Comparison of ENCODE assay signal across 22 cellular contexts in genomic region chr17:82740906-82741759, GRCh38. TPM values are rescaled to one million over a fixed set of nuclear protein-coding genes. Genes with fewer than 3 reads are reported as not detected.
DNase-seq lines count a peak whose midpoint lies in the region; ATAC-seq and TF ChIP-seq lines count a peak whose summit lies in the region.
"Had no signal": no experiment of that assay in that cellular context is flagged by ENCODE, and none has a peak within 500 bp of the region (broad histone marks: within the 10 kb centered on the region; RNA-seq: fewer than 3 reads in every experiment).

No MANE protein-coding gene starts in this region.

- no peak overlapping the region for H2AK5ac ChIP-seq in trophoblast cell (ENCODE audit: low read length)

- TF ChIP-seq POLR2A in erythroblast (IDR thresholded peaks at IDR 0.05; ENCODE audit: low read length) (no peak), ovary (IDR thresholded peaks at IDR 0.05) (no peak)

- no peaks in the 10 kb centered on the region for H3K79me2 ChIP-seq in trophoblast cell (ENCODE audit: control insufficient read depth, insufficient read depth, low read length, poor library complexity)

- no peak overlapping the region for H2AFZ ChIP-seq in trophoblast cell (ENCODE audit: insufficient read depth, low read length, poor library complexity)

- H4K12ac ChIP-seq in trophoblast cell (ENCODE audit: low read depth, low read length): no peak overlapping the region

- TF ChIP-seq EP300 in Ishikawa (IDR thresholded peaks at IDR 0.05; ENCODE audit: borderline replicate concordance) (no peak), ovary (IDR thresholded peaks at IDR 0.05) (no peak)

- peaks cover 0 to 6% of the 10 kb centered on the region in 2 donors for H3K9me3 Mint-ChIP-seq in effector memory CD8-positive, alpha-beta T cell
- H3K9me3 Mint-ChIP-seq: immature natural killer cell had no signal

- H3K79me1 ChIP-seq in trophoblast cell (ENCODE audit: low read length): no peaks in the 10 kb centered on the region

- TF ChIP-seq RAD21 in Ishikawa (IDR thresholded peaks at IDR 0.05; ENCODE audit: low read depth): no peak

- no peak overlapping the region for H3K14ac ChIP-seq in trophoblast cell (ENCODE audit: low read length)

- H2BK12ac ChIP-seq in trophoblast cell (ENCODE audit: low read length): no peak overlapping the region

- no peaks in the 10 kb centered on the region for H3K27me3 Mint-ChIP-seq in effector memory CD8-positive, alpha-beta T cell

- peak; percentile 65; the same call in 2 of the 3 replicates for ATAC-seq in RWPE2 (ENCODE audit: low read depth)
- ATAC-seq in effector memory CD8-positive, alpha-beta T cell (replicated peaks): no peak
- ATAC-seq: activated CD8-positive, alpha-beta T cell treated with anti-CD3 and anti-CD28 coated beads, Interleukin-2, amount 10 ng/mL, durations not matched to agents 7 days and 5 days; left ventricle myocardium superior; mucosa of descending colon had no signal

- H3K18ac ChIP-seq in trophoblast cell (ENCODE audit: low read length): no peak overlapping the region

- H2BK120ac ChIP-seq in trophoblast cell (ENCODE audit: insufficient read depth, low read length, poor library complexity): no peak overlapping the region

- H3K36me3 Mint-ChIP-seq in effector memory CD8-positive, alpha-beta T cell (ENCODE audit: insufficient read depth): peaks cover 5% of the 10 kb centered on the region

- no peak overlapping the region for H3K9ac ChIP-seq in trophoblast cell (ENCODE audit: low read length)

- H3K4me1 ChIP-seq in RWPE2 (ENCODE audit: insufficient read depth, poor library complexity, severe bottlenecking) (no peaks in the 10 kb centered on the region), trophoblast cell (ENCODE audit: control insufficient read depth in 1 of 2, insufficient read depth in 2 of 2, low read length in 2 of 2) (no peaks in the 10 kb centered on the region), ovary (ENCODE audit: insufficient read depth) (peaks cover 6% of the 10 kb centered on the region)

- no peak overlapping the region for H3K27ac ChIP-seq in RWPE2 (ENCODE audit: poor library complexity, severe bottlenecking)
- H3K27ac ChIP-seq in trophoblast cell (ENCODE audit: low read depth, low read length): peak overlapping the region; percentile 11
- H3K27ac ChIP-seq in ovary: no peak overlapping the region
- H3K27ac ChIP-seq: adrenal gland, coronary artery, HL-60, suprapubic skin had no signal

- H3K4ac ChIP-seq in trophoblast cell (ENCODE audit: low read depth, low read length): no peak overlapping the region

- H3K9me3 ChIP-seq in RWPE2 (ENCODE audit: severe bottlenecking): peaks cover 4% of the 10 kb centered on the region
- H3K9me3 ChIP-seq in trophoblast cell (ENCODE audit: insufficient read depth, low read depth, low read length): peaks cover 10% of the 10 kb centered on the region
- H3K9me3 ChIP-seq in ovary: peaks cover 0 to 8% of the 10 kb centered on the region in 2 donors
- H3K9me3 ChIP-seq: suprapubic skin had no signal

- no peak for TF ChIP-seq CTCF in RWPE2 (IDR thresholded peaks at IDR 0.05; ENCODE audit: poor library complexity, severe bottlenecking)
- TF ChIP-seq CTCF in ovary (IDR thresholded peaks at IDR 0.05): no peak

- H2BK5ac ChIP-seq in trophoblast cell (ENCODE audit: low read depth, low read length, poor library complexity): no peak overlapping the region

- no peak overlapping the region for H3K27ac Mint-ChIP-seq in effector memory CD8-positive, alpha-beta T cell
- H3K27ac Mint-ChIP-seq: activated CD8-positive, alpha-beta T cell treated with anti-CD3 and anti-CD28 coated beads, Interleukin-2, amount 10 ng/mL, durations not matched to agents 7 days and 5 days; immature natural killer cell had no signal

- H3K4me1 Mint-ChIP-seq in effector memory CD8-positive, alpha-beta T cell (ENCODE audit: low read depth in 2 of 2): peaks cover 2 to 3% of the 10 kb centered on the region in 2 donors

- no peak overlapping the region for H3K4me2 ChIP-seq in trophoblast cell (ENCODE audit: low read length)

- H3K36me3 ChIP-seq in RWPE2 (ENCODE audit: low read depth) (peaks cover 36% of the 10 kb centered on the region), trophoblast cell (ENCODE audit: control insufficient read depth in 1 of 2, insufficient read depth in 2 of 2, low read length in 2 of 2) (peaks cover 6 to 9% of the 10 kb centered on the region in 2 experiments), ovary (no peaks in the 10 kb centered on the region)

- H3K4me3 ChIP-seq in RWPE2 (ENCODE audit: severe bottlenecking) (no peak overlapping the region), trophoblast cell (ENCODE audit: low read depth, low read length) (no peak overlapping the region), ovary (no peak overlapping the region)
- H3K4me3 ChIP-seq: adrenal gland, coronary artery, mucosa of descending colon, suprapubic skin had no signal

- DNase-seq in RWPE2 (ENCODE audit: low spot score) (no peak), erythroblast (lab: John Stamatoyannopoulos, UW) (peak; percentile 77 to 84), trophoblast cell (peak; percentile 82 to 91), ovary (no peak)
- DNase-seq in activated T-cell treated with anti-CD3 and anti-CD28 coated beads, Interleukin-2, amount 50 U/mL, for 48 hours: no peak
- no peak for DNase-seq in effector memory CD8-positive, alpha-beta T cell
- DNase-seq: activated CD4-positive, CD25-positive, alpha-beta regulatory T cell treated with anti-CD3 and anti-CD28 coated beads, Interleukin-2, amount 50 U/mL, for 72 hours; activated CD8-positive, alpha-beta T cell treated with anti-CD3 and anti-CD28 coated beads, Interleukin-2, amount 10 ng/mL, durations not matched to agents 7 days and 5 days; activated gamma-delta T cell treated with Interleukin-2 at 50 U/mL for 16 hours; foreskin melanocyte; GOT3; immature natural killer cell; left ventricle myocardium superior; NCI-H526 treated with DMSO at 0.1 percent for 48 hours; SIG-M5 had no signal

- no peak overlapping the region for H3K4me3 Mint-ChIP-seq in effector memory CD8-positive, alpha-beta T cell
- H3K4me3 Mint-ChIP-seq: activated CD8-positive, alpha-beta T cell treated with anti-CD3 and anti-CD28 coated beads, Interleukin-2, amount 10 ng/mL, durations not matched to agents 7 days and 5 days; immature natural killer cell had no signal

- no peak overlapping the region for H4K91ac ChIP-seq in trophoblast cell (ENCODE audit: low read depth, low read length)

- intact Hi-C loops in ovary (cut with DNase I): no loop called here

- H4K8ac ChIP-seq in trophoblast cell (ENCODE audit: low read depth, low read length): no peak overlapping the region

- H3K27me3 ChIP-seq in RWPE2 (ENCODE audit: insufficient read depth, poor library complexity, severe bottlenecking) (no peaks in the 10 kb centered on the region), trophoblast cell (ENCODE audit: insufficient read depth, low read length) (no peaks in the 10 kb centered on the region), ovary (no peaks in the 10 kb centered on the region)
- H3K27me3 ChIP-seq: adrenal gland, suprapubic skin had no signal

- no peak overlapping the region for H3K23ac ChIP-seq in trophoblast cell (ENCODE audit: low read length)

- no CpG with 5 or more reads among the region's 10 CpGs for WGBS in trophoblast cell (ENCODE audit: extremely low coverage, insufficient coverage, insufficient read length)
- 95 to 98% (median 97%) methylated on average over 10 of the region's 10 CpGs for WGBS in ovary, 3 donors

TF ChIP-seq in Ishikawa, 13 proteins besides CTCF, POLR2A, EP300 and RAD21:
- TF ChIP-seq TAF1 (IDR thresholded peaks at IDR 0.05; ENCODE audit: low read depth) (no peak), USF1 (IDR thresholded peaks at IDR 0.05) (0 out of 2 replicates have a peak, but pooled peaks have one; percentile 23)

RNA-seq across cellular contexts. Expression of gene FN3K, which starts 5.7 kb away (rescaled TPM):
- polyA plus RNA-seq in trophoblast cell (2013): 7.2 and 7.5 TPM in 2 replicates
- 100 to 1,000 TPM in 1 of 7 donors, 10 to 100 TPM in 6; 14.5 to 106 (median 44.6) TPM for total RNA-seq in ovary
- polyA plus RNA-seq in ovary: 10 to 100 TPM; 12.0 to 22.0 TPM
- total RNA-seq: Daoy had no signal

RNA-seq across cellular contexts. Expression of gene TBCD, which starts 10.7 kb away (rescaled TPM):
- 29.8 and 31.3 TPM in 2 replicates for polyA plus RNA-seq in trophoblast cell (2013)
- 10 to 100 TPM; 44.4 to 88.3 (median 71.4) TPM for total RNA-seq in ovary
- polyA plus RNA-seq in ovary: 10 to 100 TPM; 29.2 to 55.9 TPM

RNA-seq across cellular contexts. Expression of gene FN3KRP, which starts 24.6 kb away (rescaled TPM):
- polyA plus RNA-seq in trophoblast cell (2013): 19.3 and 19.5 TPM in 2 replicates
- total RNA-seq in ovary: 10 to 100 TPM in 6 of 7 donors, 1 to 10 TPM in 1; 9.9 to 48.6 (median 39.0) TPM
- 10 to 100 TPM; 37.9 to 51.5 TPM for polyA plus RNA-seq in ovary

RNA-seq across cellular contexts. Expression of gene RAB40B, which starts 42.6 kb away (rescaled TPM):
- 3.4 and 3.7 TPM in 2 replicates for polyA plus RNA-seq in trophoblast cell (2013)
- total RNA-seq in ovary: 10 to 100 TPM; 10.0 to 25.9 (median 14.9) TPM
- 10 to 100 TPM in 1 of 2 donors, 1 to 10 TPM in 1; 9.2 to 18.6 TPM for polyA plus RNA-seq in ovary

Comparison
In these comparisons a context has a peak if more than half of its experiments do, and no peak if none do; other contexts are left out.
1. DNase-seq: peak in erythroblast (2 of 2) and trophoblast cell (2 of 2); none in RWPE2 (single experiment), activated T-cell treated with anti-CD3 and anti-CD28 coated beads, Interleukin-2, amount 50 U/mL, for 48 hours (0 of 2), ovary (0 of 5) and effector memory CD8-positive, alpha-beta T cell (0 of 3).